Comparison of ENCODE assay signal across 9 cellular contexts in genomic region chr14:23578560-23579310, GRCh38. TPM values are rescaled to one million over a fixed set of nuclear protein-coding genes. Genes with fewer than 3 reads are reported as not detected.
DNase-seq lines count a peak whose midpoint lies in the region; ATAC-seq, FAIRE-seq and TF ChIP-seq lines count a peak whose summit lies in the region.
"Had no signal": no experiment of that assay in that cellular context is flagged by ENCODE, and none has a peak within 500 bp of the region (broad histone marks: within the 10 kb centered on the region; RNA-seq: fewer than 3 reads in every experiment).

TSS of gene JPH4 (minus strand) at chr14:23578790. CDS start at chr14:23577453, 1,337 bp downstream.

- TF ChIP-seq EP300 in GM12878 (IDR thresholded peaks at IDR 0.05; ENCODE audit: borderline replicate concordance in 1 of 2, control insufficient read depth in 1 of 2, low read depth in 2 of 2, low read length in 2 of 2) = no peak
- no peak for TF ChIP-seq EP300 in transverse colon (IDR thresholded peaks at IDR 0.05; ENCODE audit: low read depth)

- in situ Hi-C loops in GM12878 (cut with MboI) (no loop called here), transverse colon (cut with MboI; ENCODE audit: low pct_ligation_motif_present in 1 of 4, low pct_unique_long_range_greater_than_20kb in 1 of 4, low sequenced_read_pairs in 3 of 4) (no loop called here)

- FAIRE-seq in GM12878 (lab: Jason Lieb, UNC) = no peak
- no peak for FAIRE-seq in pancreas (lab: Jason Lieb, UNC)

- no peaks in the 10 kb centered on the region for H4K20me1 ChIP-seq in GM12878 (ENCODE audit: control insufficient read depth, insufficient read depth)

- H3K4me1 Mint-ChIP-seq in T-helper 2 cell treated with Interferon-gamma antibody and Interleukin-4, amounts not matched to agents 5 μg/mL and 100 μg/mL, for 36 hours (ENCODE audit: low read depth) = peaks cover 10% of the 10 kb centered on the region

- H2AFZ ChIP-seq in GM12878 (ENCODE audit: control insufficient read depth, low read depth, low read length) = no peak within 1 kb of the TSS; the same call in 1 of the 2 replicates

- no peaks in the 10 kb centered on the region for H3K9me3 Mint-ChIP-seq in T-helper 2 cell treated with Interferon-gamma antibody and Interleukin-4, amounts not matched to agents 5 μg/mL and 100 μg/mL, for 36 hours

- peaks cover 2% of the 10 kb centered on the region in 2 experiments; a peak in 2 of 4 replicates for H3K27me3 ChIP-seq in GM12878 (replicated peaks in 1 of 2; ENCODE audit: control insufficient read depth in 2 of 2, insufficient read depth in 2 of 2, low read length in 1 of 2)
- peaks cover 68% of the 10 kb centered on the region for H3K27me3 ChIP-seq in transverse colon
- H3K27me3 ChIP-seq in pancreas = peaks cover 0 to 13% (median 5%) of the 10 kb centered on the region in 4 donors

- no peak within 1 kb of the TSS for H3K27ac Mint-ChIP-seq in T-helper 2 cell treated with Interferon-gamma antibody and Interleukin-4, amounts not matched to agents 5 μg/mL and 100 μg/mL, for 36 hours

- H3K9ac ChIP-seq in GM12878 (ENCODE audit: control insufficient read depth, insufficient read depth, low read length) = peak within 1 kb of the TSS; percentile 44

- H3K4me3 ChIP-seq in GM12878 (peak within 1 kb of the TSS; percentile 44; the same call in 1 of the 2 replicates), transverse colon (no peak within 1 kb of the TSS), pancreas (no peak within 1 kb of the TSS)

- no peak for TF ChIP-seq RAD21 in GM12878 (IDR thresholded peaks at IDR 0.05; ENCODE audit: insufficient read depth, low read depth, low read length)

- H3K4me2 ChIP-seq in GM12878 (ENCODE audit: control insufficient read depth, insufficient read depth) = peak within 1 kb of the TSS; percentile 44; the same call in 1 of the 2 replicates

- no peak within 1 kb of the TSS for H3K4me3 Mint-ChIP-seq in T-helper 2 cell treated with Interferon-gamma antibody and Interleukin-4, amounts not matched to agents 5 μg/mL and 100 μg/mL, for 36 hours

- TF ChIP-seq POLR2A in GM12878 (IDR thresholded peaks at IDR 0.05; ENCODE audit: low read depth, low read length) (no peak), transverse colon (IDR thresholded peaks at IDR 0.05) (no peak)

- RAD21 ChIA-PET in GM12878 (lab: Charles Lee; ENCODE audit: unreplicated experiment) = no interaction called here

- H3K9me3 ChIP-seq in GM12878 (replicated peaks; ENCODE audit: control insufficient read depth, insufficient read depth, low read length) = no peaks in the 10 kb centered on the region
- no peaks in the 10 kb centered on the region for H3K9me3 ChIP-seq in transverse colon
- H3K9me3 ChIP-seq in pancreas = no peaks in the 10 kb centered on the region

- H3K79me2 ChIP-seq in GM12878 (ENCODE audit: control insufficient read depth, insufficient read depth, low read length) = no peaks in the 10 kb centered on the region

- peak; percentile 78 for DNase-seq in Ammon's horn (ENCODE audit: low spot score)
- DNase-seq in HT1080 (ENCODE audit: low read depth) = peak; percentile 82
- no peak for DNase-seq in GM12878 (ENCODE audit: low read depth, low spot score)
- DNase-seq in mesenteric fat pad (ENCODE audit: low spot score) = peak; percentile 82
- no peak for DNase-seq in transverse colon
- no peak for DNase-seq in pancreas
- DNase-seq in T-helper 2 cell treated with Interferon-gamma antibody and Interleukin-4, amounts not matched to agents 5 μg/mL and 100 μg/mL, for 36 hours (ENCODE audit: low spot score) = no peak
- DNase-seq: MV-4-11 had no signal

- H3K36me3 ChIP-seq in GM12878 (ENCODE audit: control insufficient read depth in 2 of 2, insufficient read depth in 2 of 2, low read length in 1 of 2) (no peaks in the 10 kb centered on the region), transverse colon (no peaks in the 10 kb centered on the region), pancreas (no peaks in the 10 kb centered on the region)

- POLR2A ChIA-PET in GM12878 (lab: Charles Lee) = no interaction called here

- 18% methylated on average over 10 of the region's 18 CpGs for WGBS in GM12878 (ENCODE audit: insufficient coverage, insufficient replicate concordance, low lambda C conversion rate, missing lambda C conversion rate)
- WGBS in transverse colon (ENCODE audit: low coverage in 1 of 2), 2 donors = 40% methylated on average over 14 to 17 of the region's 18 CpGs
- WGBS in pancreas, 2 donors = 41 to 42% methylated on average over 18 of the region's 18 CpGs

- ATAC-seq in GM12878 = peak; percentile 27
- ATAC-seq in pancreas = no peak
- no peak for ATAC-seq in HG03521 (IDR thresholded peaks at IDR 0.05; ENCODE audit: unreplicated experiment)

- CTCF ChIA-PET in GM12878 (lab: Yijun Ruan, JAX) = interaction anchor here (0.6 to 1.4 kb wide), 3 partner anchors 10 to 984 kb away, joined by 3 to 4 read pairs (median 3); no protein-coding TSS in a partner anchor

- no peak for TF ChIP-seq CTCF in GM12878 (IDR thresholded peaks at IDR 0.05 in 2 of 3, conservative IDR thresholded peaks at IDR 0.05 in 1 of 3; ENCODE audit: control insufficient read depth in 2 of 3, extremely low read depth in 1 of 3, insufficient read depth in 1 of 3, low read depth in 3 of 3, low read length in 3 of 3)
- TF ChIP-seq CTCF in transverse colon (IDR thresholded peaks at IDR 0.05) = no peak
- no peak for TF ChIP-seq CTCF in pancreas (IDR thresholded peaks at IDR 0.05)

- intact Hi-C loops in GM12878 (cut with micrococcal nuclease; ENCODE audit: unreplicated experiment) = no loop called here
- intact Hi-C loops in transverse colon (cut with DNase I; ENCODE audit: low total_unique reads) = no loop called here
- intact Hi-C loops in pancreas (cut with DNase I) = no loop called here

- H3K4me1 ChIP-seq in GM12878 (ENCODE audit: control insufficient read depth, insufficient read depth, low read length) = peaks cover 2% of the 10 kb centered on the region; the same call in 1 of the 2 replicates
- H3K4me1 ChIP-seq in transverse colon = peaks cover 4 to 19% (median 18%) of the 10 kb centered on the region in 4 donors
- H3K4me1 ChIP-seq in pancreas = no peaks in the 10 kb centered on the region

- SMC1A ChIA-PET in GM12878 (lab: Charles Lee; ENCODE audit: uncharacterized antibody, unreplicated experiment) = interaction anchor here (0.6 to 2.1 kb wide), 3 partner anchors 10 to 762 kb away, joined by 3 to 9 read pairs (median 3); no protein-coding TSS in a partner anchor

- H3K27me3 Mint-ChIP-seq in T-helper 2 cell treated with Interferon-gamma antibody and Interleukin-4, amounts not matched to agents 5 μg/mL and 100 μg/mL, for 36 hours (ENCODE audit: low read depth) = peaks cover 59% of the 10 kb centered on the region

- H3K36me3 Mint-ChIP-seq in T-helper 2 cell treated with Interferon-gamma antibody and Interleukin-4, amounts not matched to agents 5 μg/mL and 100 μg/mL, for 36 hours (ENCODE audit: low read depth) = no peaks in the 10 kb centered on the region

- no peak within 1 kb of the TSS for H3K27ac ChIP-seq in GM12878 (ENCODE audit: control insufficient read depth, insufficient read depth)
- H3K27ac ChIP-seq in transverse colon = no peak within 1 kb of the TSS
- H3K27ac ChIP-seq in pancreas = no peak within 1 kb of the TSS

- no TSS peak for BruUV-seq in GM12878 (replicated peaks; lab: Mats Ljungman, UMichigan)

TF ChIP-seq in GM12878, 131 proteins besides CTCF, POLR2A, EP300 and RAD21:
- TF ChIP-seq, protein P1, sequence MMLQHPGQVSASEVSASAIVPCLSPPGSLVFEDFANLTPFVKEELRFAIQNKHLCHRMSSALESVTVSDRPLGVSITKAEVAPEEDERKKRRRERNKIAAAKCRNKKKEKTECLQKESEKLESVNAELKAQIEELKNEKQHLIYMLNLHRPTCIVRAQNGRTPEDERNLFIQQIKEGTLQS (IDR thresholded peaks at IDR 0.05; ENCODE audit: borderline replicate concordance, extremely low read depth, low read depth, low read length) = no peak
- TF ChIP-seq GABPA (IDR thresholded peaks at IDR 0.05; ENCODE audit: low read depth) = no peak
- no peak for TF ChIP-seq SIX5 (IDR thresholded peaks at IDR 0.05; ENCODE audit: low read depth, low read length, severe bottlenecking)
- 0 out of 3 replicates have a peak, but pooled peaks of 1 of the 2 experiments have one; percentile 2 for TF ChIP-seq EGR1 (IDR thresholded peaks at IDR 0.05; ENCODE audit: borderline replicate concordance in 1 of 2, low read depth in 2 of 2, low read length in 2 of 2)
TF ChIP-seq in GM12878: peak in this region for 1.

RNA-seq across cellular contexts. Expression of gene JPH4, which starts in this region (rescaled TPM):
- total RNA-seq in HT1080 (2014; rRNA removed; shearing (Covaris generic)) = 32.5 and 36.3 TPM in 2 replicates
- 44.0 and 49.2 TPM in 2 replicates for polyA plus RNA-seq in HT1080 (2015; cell fraction: cytosol; rRNA removed)
- 74.5 and 79.1 TPM in 2 replicates for polyA plus RNA-seq in HT1080 (2015; cell fraction: nucleus; rRNA removed)
- total RNA-seq in GM12878 (2013; cell fraction: nucleolus; rRNA removed) = 18.3 and 18.9 TPM in 2 replicates
- total RNA-seq in GM12878 (2014; rRNA removed) (2.5 and 2.6 TPM in 2 replicates), GM12878 (2014; rRNA removed; fragmentation: Illumina TruSeq; extraction: Trizol) (3.0 and 3.2 TPM in 2 replicates), GM12878 (2021) (10.3 and 10.6 TPM in 2 replicates), mesenteric fat pad (1.1 TPM), transverse colon (under 1 TPM in 2 of 4 donors, not detected in 2; 0.27 to 0.48 TPM), pancreas (under 1 TPM; 0.12 to 0.47 (median 0.29) TPM)
- 1.8 TPM for polyA plus RNA-seq in GM12878 (2011; ENCODE audit: low read depth)
- polyA plus RNA-seq in GM12878 (2011; rRNA removed) (6.8 and 8.4 TPM in 2 replicates), GM12878 (2014; fragmentation: Illumina TruSeq; extraction: Trizol) (4.2 and 5.5 TPM in 2 replicates), GM12878 (2014; fragmentation: Nextera tagmentation; extraction: Ambion mirVana) (under 1 TPM; 0.48 to 0.60 TPM), GM12878 (2014; rRNA removed) (6.7 and 7.1 TPM in 2 replicates), GM12878 (2016; fragmentation: Nextera tagmentation; extraction: Ambion mirVana) (1 to 10 TPM; 3.4 to 4.4 TPM), pancreas (1 to 10 TPM in 1 of 2 donors, under 1 TPM in 1; 0.46 to 1.3 TPM)
- polyA plus RNA-seq in GM12878 (2011; cell fraction: cytosol; rRNA removed) = 7.9 and 9.8 TPM in 2 replicates
- 14.7 and 20.5 TPM in 2 replicates for polyA plus RNA-seq in GM12878 (2011; cell fraction: nucleus; rRNA removed)
- 3.2 and 3.6 TPM in 2 replicates for polyA plus RNA-seq in GM12878 (2012)
- polyA minus RNA-seq in GM12878 (2011; rRNA and poly(A)+ RNA removed) = 5.5 and 8.0 TPM in 2 replicates
- 4.4 and 5.3 TPM in 2 replicates for polyA minus RNA-seq in GM12878 (2011; cell fraction: cytosol; rRNA and poly(A)+ RNA removed)
- 4.1 and 6.8 TPM in 2 replicates for polyA minus RNA-seq in GM12878 (2011; cell fraction: nucleus; rRNA and poly(A)+ RNA removed)

Comparison
In these comparisons a context has a peak if more than half of its experiments do, and no peak if none do; other contexts are left out.
1. DNase-seq: peak in Ammon's horn (single experiment), HT1080 (single experiment) and mesenteric fat pad (single experiment); none in GM12878 (single experiment), transverse colon (single experiment), pancreas (0 of 6) and T-helper 2 cell treated with Interferon-gamma antibody and Interleukin-4, amounts not matched to agents 5 μg/mL and 100 μg/mL, for 36 hours (single experiment).